In genomic region chr9:72052122-72052521, GRCh38 we compare ENCODE assay signal across 37 cellular contexts. TPM values are rescaled to one million over a fixed set of nuclear protein-coding genes. Genes with fewer than 3 reads are reported as not detected.
"Had no signal": no experiment of that assay in that cellular context is flagged by ENCODE, and none has a peak within 500 bp of the region (broad histone marks: within the 10 kb centered on the region; RNA-seq: fewer than 3 reads in every experiment).

No MANE protein-coding gene starts in this region.

- H3K36me3 ChIP-seq: adrenal gland, brain microvascular endothelial cell, breast epithelium had no signal

- H3K27ac ChIP-seq: adrenal gland, body of pancreas, brain microvascular endothelial cell, breast epithelium, VCaP had no signal

- H3K4me3 ChIP-seq: adrenal gland, body of pancreas, breast epithelium had no signal

- DNase-seq: activated B cell treated with CpG ODN at 0.5 μM for 24 hours; activated CD4-positive, alpha-beta memory T cell treated with anti-CD3 and anti-CD28 coated beads for 36 hours; activated CD4-positive, alpha-beta T cell treated with anti-CD3 and anti-CD28 coated beads for 4 hours; activated CD4-positive, alpha-beta T cell treated with anti-CD3 and anti-CD28 coated beads, Interleukin-2, amount 10 ng/mL, durations not matched to agents 24 days and 14 days; activated CD4-positive, alpha-beta T cell treated with anti-CD3 and anti-CD28 coated beads, Interleukin-2, amount 50 U/mL, for 1 hour; activated CD4-positive, alpha-beta T cell treated with anti-CD3 and anti-CD28 coated beads, Interleukin-2, amount 50 U/mL, for 4 hours; activated CD4-positive, CD25-positive, alpha-beta regulatory T cell treated with anti-CD3 and anti-CD28 coated beads, Interleukin-2, amount 50 U/mL, for 72 hours; activated CD8-positive, alpha-beta memory T cell treated with anti-CD3 and anti-CD28 coated beads, Interleukin-2, amount 50 U/mL, for 4 hours; activated CD8-positive, alpha-beta T cell treated with anti-CD3 and anti-CD28 coated beads for 36 hours; activated effector memory CD4-positive, alpha-beta T cell treated with anti-CD3 and anti-CD28 coated beads, Interleukin-2, amount 50 U/mL, for 16 hours; activated gamma-delta T cell treated with Interleukin-2 at 50 U/mL for 16 hours; activated naive CD4-positive, alpha-beta T cell; activated naive CD4-positive, alpha-beta T cell treated with anti-CD3 and anti-CD28 coated beads for 36 hours; activated naive CD4-positive, alpha-beta T cell treated with anti-CD3 and anti-CD28 coated beads, Interleukin-2, amount 50 U/mL, for 16 hours; activated naive CD8-positive, alpha-beta T cell treated with anti-CD3 and anti-CD28 coated beads for 36 hours; activated T-cell treated with anti-CD3 and anti-CD28 coated beads for 4 hours; activated T-cell treated with anti-CD3 and anti-CD28 coated beads, Interleukin-2, amount 50 U/mL, for 1 hour; activated T-cell treated with anti-CD3 and anti-CD28 coated beads, Interleukin-2, amount 50 U/mL, for 4 hours; activated T-cell treated with anti-CD3 and anti-CD28 coated beads, Interleukin-2, amount 50 U/mL, for 72 hours; adrenal gland; amniotic stem cell; aorta; body of pancreas; brain microvascular endothelial cell; central memory CD4-positive, alpha-beta T cell; SW 1271; T-helper 1 cell; T-helper 2 cell; T-helper 9 cell had no signal

- H3K4me1 ChIP-seq: adrenal gland, body of pancreas, breast epithelium had no signal

- H3K27me3 ChIP-seq: adrenal gland, body of pancreas, brain microvascular endothelial cell, breast epithelium had no signal

- H3K9me3 ChIP-seq: adrenal gland, body of pancreas, breast epithelium had no signal

RNA-seq across cellular contexts. Expression of gene C9orf57, which starts 8.3 kb away (rescaled TPM):
- total RNA-seq: activated B cell treated with CpG ODN at 0.5 μM for 24 hours; activated CD4-positive, alpha-beta memory T cell treated with anti-CD3 and anti-CD28 coated beads for 36 hours; activated CD4-positive, alpha-beta T cell treated with anti-CD3 and anti-CD28 coated beads, Interleukin-2, amount 10 ng/mL, durations not matched to agents 24 days and 14 days; activated CD8-positive, alpha-beta memory T cell treated with anti-CD3 and anti-CD28 coated beads for 36 hours; activated CD8-positive, alpha-beta T cell treated with anti-CD3 and anti-CD28 coated beads for 36 hours; activated naive CD4-positive, alpha-beta T cell treated with anti-CD3 and anti-CD28 coated beads for 36 hours; activated naive CD4-positive, alpha-beta T cell treated with anti-CD3 and anti-CD28 coated beads, Interleukin-2, amount 50 U/mL, for 72 hours; activated naive CD8-positive, alpha-beta T cell treated with anti-CD3 and anti-CD28 coated beads for 36 hours; activated T-cell treated with anti-CD3 and anti-CD28 coated beads, Interleukin-2, amount 50 U/mL, for 4 hours; activated T-cell treated with anti-CD3 and anti-CD28 coated beads, Interleukin-2, amount 50 U/mL, for 72 hours; activated T-helper 1 cell treated with anti-CD3 and anti-CD28 coated beads, Interleukin-12 subunit alpha, Interleukin-12 subunit beta, Interleukin-2, Interleukin-4 antibody, amounts not matched to agents 30 ng/mL and 10 ng/mL and 1 ng/mL, durations not matched to agents 14 hours and 24 hours and 36 hours; activated T-helper 17 cell treated with anti-CD3 and anti-CD28 coated beads, Interleukin-2, amount 50 U/mL, for 72 hours; adrenal gland; aorta; astrocyte; body of pancreas; breast epithelium; cardiac septum had no signal
- polyA plus RNA-seq: adrenal gland, aorta had no signal
